8 cellular contexts compared by ENCODE assay signal in the genomic region with DNA sequence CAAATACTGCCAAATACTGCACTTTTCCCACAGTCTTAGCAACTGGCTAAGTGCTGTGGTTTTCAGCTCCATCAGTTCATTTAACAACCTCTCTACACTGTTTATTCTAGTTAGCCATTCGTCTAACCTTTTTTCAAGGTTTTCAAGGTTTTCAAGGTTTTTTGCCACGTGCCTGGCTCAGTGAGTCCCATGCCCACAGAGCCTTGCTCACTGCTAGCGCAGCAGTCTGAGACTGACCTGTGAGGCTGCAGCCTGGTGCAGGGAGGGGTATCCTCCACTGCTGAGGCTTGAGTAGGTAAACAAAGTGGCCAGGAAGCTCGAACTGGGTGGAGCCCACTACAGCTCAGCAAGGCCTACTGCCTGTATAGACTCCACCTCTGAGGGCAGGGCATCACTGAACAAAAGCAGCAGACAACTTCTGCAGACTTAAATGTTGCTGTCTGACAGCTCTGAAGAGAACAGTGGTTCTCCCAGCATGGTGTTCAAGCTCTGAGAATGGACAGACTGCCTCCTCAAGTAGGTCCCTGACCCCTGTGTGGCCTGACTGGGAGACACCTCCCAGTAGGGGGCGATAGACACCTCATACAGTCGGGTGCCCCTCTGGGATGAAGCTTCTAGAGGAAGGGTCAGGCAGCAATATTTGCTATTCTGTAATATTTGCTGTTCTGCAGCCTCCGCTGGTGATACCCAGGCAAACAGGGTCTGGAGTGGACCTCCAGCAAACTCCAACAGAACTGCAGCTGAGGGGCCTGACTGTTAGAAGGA.
DNase-seq lines count a peak whose midpoint lies in the region; ATAC-seq, FAIRE-seq and TF ChIP-seq lines count a peak whose summit lies in the region.
"Not testable (repeated sequence)": the region's sequence is repeated elsewhere in the genome, so short reads cannot be mapped to it uniquely, and the experiment has no call there.

No MANE protein-coding gene starts in this region.

- H3K4me1 ChIP-seq in HCT116 (ENCODE audit: control insufficient read depth in 1 of 2, insufficient read depth in 2 of 2, low read length in 2 of 2) (peaks cover 3 to 17% of the 10 kb centered on the region in 2 experiments; a peak in 3 of 4 replicates), mammary epithelial cell (ENCODE audit: insufficient read depth, low read length) (peaks cover 25% of the 10 kb centered on the region)
- H3K4me1 ChIP-seq in left lung, result not testable (repeated sequence)

- not testable (repeated sequence) for H3K27ac ChIP-seq in HCT116 (ENCODE audit: low read depth, low read length); mammary epithelial cell (ENCODE audit: insufficient read depth, low read depth, low read length); left lung

- TF ChIP-seq POLR2A in HCT116 (IDR thresholded peaks at IDR 0.05; ENCODE audit: borderline replicate concordance, extremely low read depth, insufficient read depth, insufficient read length), result not testable (repeated sequence)

- H3K36me3 Mint-ChIP-seq in type B pancreatic cell, result not testable (repeated sequence)

- intact Hi-C loops in HCT116 (cut with micrococcal nuclease); mammary epithelial cell (cut with micrococcal nuclease); left lung (cut with DNase I): not testable (repeated sequence)

- not testable (repeated sequence) for H3K27ac Mint-ChIP-seq in type B pancreatic cell

- H3K27me3 Mint-ChIP-seq in type B pancreatic cell, result not testable (repeated sequence)

- TF ChIP-seq CTCF in GM12864 (IDR thresholded peaks at IDR 0.05; ENCODE audit: low read depth, low read length, missing control alignments) (peak; percentile 22), HCT116 (IDR thresholded peaks at IDR 0.05 in 2 of 3, conservative IDR thresholded peaks at IDR 0.05 in 1 of 3; ENCODE audit: borderline replicate concordance in 1 of 3, insufficient read depth in 1 of 3, low read depth in 2 of 3, low read length in 2 of 3) (peak in 2 of 3 experiments; percentile 6 to 23; a peak in 2 of 6 replicates), type B pancreatic cell (conservative IDR thresholded peaks at IDR 0.05) (peak; percentile 21)
- not testable (repeated sequence) for TF ChIP-seq CTCF in mammary epithelial cell (conservative IDR thresholded peaks at IDR 0.05 in 1 of 2, IDR thresholded peaks at IDR 0.05 in 1 of 2; ENCODE audit: extremely low read depth in 1 of 2, insufficient read depth in 1 of 2, low read depth in 1 of 2, low read length in 2 of 2); left lung (IDR thresholded peaks at IDR 0.05)

- dilution Hi-C loops in mammary epithelial cell (cut with HindIII; ENCODE audit: low sequenced_read_pairs), result not testable (repeated sequence)

- not testable (repeated sequence) for H3K36me3 ChIP-seq in HCT116 (ENCODE audit: control insufficient read depth in 1 of 2, insufficient read depth in 2 of 2, low read length in 2 of 2); mammary epithelial cell (ENCODE audit: insufficient read depth, low read length); left lung

- peak; percentile 93 for FAIRE-seq in RCC 7860 (lab: Jason Lieb, UNC)

- TF ChIP-seq RAD21 in HCT116 (IDR thresholded peaks at IDR 0.05; ENCODE audit: low read depth), result not testable (repeated sequence)

- CTCF ChIA-PET in HCT116 (lab: Charles Lee); mammary epithelial cell (lab: Charles Lee; ENCODE audit: low non-redundant PET): not testable (repeated sequence)

- H4K20me1 ChIP-seq in HCT116 (ENCODE audit: insufficient read depth); mammary epithelial cell (ENCODE audit: insufficient read depth, low read length): not testable (repeated sequence)

- H3K27me3 ChIP-seq in HCT116 (ENCODE audit: insufficient read depth, low read length); mammary epithelial cell (ENCODE audit: insufficient read depth, low read length); left lung: not testable (repeated sequence)

- DNase-seq in GM12864 (ENCODE audit: low read depth); HCT116 (ENCODE audit: low read depth, low spot score); mammary epithelial cell; type B pancreatic cell (ENCODE audit: extremely low spot score, unreplicated experiment): not testable (repeated sequence)
- peak; percentile 75 for DNase-seq in M059J (ENCODE audit: low read depth)
- peak; percentile 78 for DNase-seq in RCC 7860 (ENCODE audit: low spot score)
- DNase-seq in glomerular visceral epithelial cell (ENCODE audit: extremely low spot score), result peak; percentile 94
- peak in 1 of 2 donors; percentile 6 for DNase-seq in left lung

- not testable (repeated sequence) for H3K9me2 ChIP-seq in HCT116 (ENCODE audit: insufficient read depth)

- not testable (repeated sequence) for H3K4me3 Mint-ChIP-seq in type B pancreatic cell

- not testable (repeated sequence) for H3K4me2 ChIP-seq in HCT116 (ENCODE audit: low read length); mammary epithelial cell (ENCODE audit: insufficient read depth, low read depth, low read length)

- H3K4me3 ChIP-seq in GM12864 (ENCODE audit: low read depth, low read length); HCT116 (replicated peaks in 1 of 2; ENCODE audit: low read depth in 1 of 2, low read length in 2 of 2); mammary epithelial cell (replicated peaks in 1 of 3; ENCODE audit: insufficient read depth in 1 of 3, low read depth in 2 of 3, low read length in 3 of 3); left lung: not testable (repeated sequence)

- not testable (repeated sequence) for H3K79me2 ChIP-seq in HCT116 (ENCODE audit: insufficient read depth, low read length); mammary epithelial cell (ENCODE audit: insufficient read depth, low read length)

- H3K9me3 ChIP-seq in HCT116 (ENCODE audit: control insufficient read depth in 1 of 2, insufficient read depth in 1 of 2, low read depth in 1 of 2, low read length in 2 of 2); mammary epithelial cell (replicated peaks; ENCODE audit: insufficient read depth, low read length); left lung: not testable (repeated sequence)

- not testable (repeated sequence) for H3K4me1 Mint-ChIP-seq in type B pancreatic cell (ENCODE audit: unreplicated experiment)

- WGBS in mammary epithelial cell (ENCODE audit: low coverage, missing lambda C conversion rate), result 79% methylated on average over 7 of the region's 7 CpGs

- H3K9me3 Mint-ChIP-seq in type B pancreatic cell, result peaks cover 11% of the 10 kb centered on the region

- POLR2A ChIA-PET in HCT116 (lab: Charles Lee), result not testable (repeated sequence)

- in situ Hi-C loops in mammary epithelial cell (cut with MboI; ENCODE audit: low sequenced_read_pairs in 2 of 2), result not testable (repeated sequence)

- not testable (repeated sequence) for H3K9ac ChIP-seq in HCT116 (ENCODE audit: low read length); mammary epithelial cell (ENCODE audit: insufficient read depth, low read length)

- RAD21 ChIA-PET in HCT116 (lab: Charles Lee; ENCODE audit: low non-redundant PET in 1 of 2, low total read pairs in 2 of 2, uncharacterized antibody in 2 of 2, unreplicated experiment in 2 of 2), result not testable (repeated sequence)

- H2AFZ ChIP-seq in HCT116 (ENCODE audit: low read depth, low read length, poor library complexity, severe bottlenecking), result not testable (repeated sequence)
- peak overlapping the region; percentile 64 for H2AFZ ChIP-seq in mammary epithelial cell (ENCODE audit: low read depth, low read length)

- ATAC-seq in HCT116, result not testable (repeated sequence)
- ATAC-seq in left lung, result peak; percentile 57

- BruUV-seq in HCT116 (replicated peaks; lab: Mats Ljungman, UMichigan); mammary epithelial cell (replicated peaks; lab: Mats Ljungman, UMichigan): not testable (repeated sequence)
